ENCODE assay signal across 8 cellular contexts in the genomic region with DNA sequence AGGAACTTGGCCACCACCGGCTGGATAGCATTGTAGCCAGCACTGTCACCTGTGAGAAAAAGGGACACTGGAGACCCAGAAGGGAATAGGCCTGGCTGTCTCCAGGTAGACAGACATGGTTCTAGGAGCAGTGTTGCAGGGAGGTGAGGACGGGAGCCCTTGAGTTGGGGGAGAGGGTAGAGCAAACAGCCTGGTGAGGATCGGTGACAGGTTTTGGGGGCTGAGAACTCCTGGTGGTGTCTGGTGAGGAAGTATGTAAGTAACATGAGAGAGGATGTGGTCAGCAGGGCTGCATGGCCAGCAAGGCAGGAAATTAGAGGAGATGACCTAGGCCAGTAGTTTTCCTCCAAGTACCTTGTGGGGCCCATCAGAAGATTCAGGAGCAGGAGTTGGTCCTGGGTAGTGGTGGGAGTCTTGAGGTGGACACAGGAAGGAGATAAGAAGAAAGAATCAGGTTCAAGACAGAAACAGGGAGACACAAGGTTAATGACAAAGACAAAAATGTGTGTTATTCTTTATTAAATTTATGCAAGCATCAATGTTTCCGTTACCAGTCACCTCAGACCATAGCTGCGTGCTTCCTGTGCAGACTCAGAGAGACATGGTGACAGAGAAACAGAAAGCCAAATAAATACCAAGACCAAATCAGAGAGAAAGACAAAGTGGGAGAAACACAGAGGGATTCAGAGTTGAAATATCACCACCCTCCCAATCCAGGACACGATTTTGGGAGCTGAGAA. TPM values are rescaled to one million over a fixed set of nuclear protein-coding genes. Genes with fewer than 3 reads are reported as not detected.
DNase-seq lines count a peak whose midpoint lies in the region; ATAC-seq and TF ChIP-seq lines count a peak whose summit lies in the region.

ARHGAP9 (minus strand) TSS at position 491 of the 740 bp plus-strand sequence; CDS start at position 31, 460 bp downstream.

- DNase-seq in GM13977 (ENCODE audit: low spot score), result peak; percentile 76
- DNase-seq in activated naive CD4-positive, alpha-beta T cell treated with anti-CD3 and anti-CD28 coated beads for 36 hours, result peak; percentile 74
- peak; percentile 76 for DNase-seq in naive B cell
- DNase-seq in DMS79 treated with DMSO at 0.1 percent for 48 hours (lab: John Stamatoyannopoulos, UW), result no peak
- DNase-seq in SW 1271 (lab: John Stamatoyannopoulos, UW), result no peak
- no peak for DNase-seq in tibial artery

- TF ChIP-seq CTCF in GM13977 (IDR thresholded peaks at IDR 0.05; ENCODE audit: extremely low read depth, insufficient read depth, missing control alignments), result no peak
- no peak for TF ChIP-seq CTCF in tibial artery (IDR thresholded peaks at IDR 0.05)

- peaks cover 0 to 51% of the 10 kb centered on the region in 2 donors for H3K27me3 ChIP-seq in tibial artery

- H3K4me3 Mint-ChIP-seq in activated naive CD4-positive, alpha-beta T cell treated with anti-CD3 and anti-CD28 coated beads for 36 hours, result peak within 1 kb of the TSS; percentile 84
- peak within 1 kb of the TSS; percentile 86 to 100 (median 99) for H3K4me3 Mint-ChIP-seq in naive B cell

- in situ Hi-C loops in GM13977 (cut with MboI; ENCODE audit: low pct_unique_long_range_greater_than_20kb, low sequenced_read_pairs, unreplicated experiment), result no loop called here

- H3K27ac ChIP-seq in tibial artery, result no peak within 1 kb of the TSS

- ATAC-seq in HG03520 (IDR thresholded peaks at IDR 0.05; ENCODE audit: unreplicated experiment) (peak; percentile 48), naive B cell (ENCODE audit: low read depth in 2 of 2) (peak; percentile 70 to 75), GM19324 (IDR thresholded peaks at IDR 0.05; ENCODE audit: low FRiP score, unreplicated experiment) (no peak)

- no peak within 1 kb of the TSS for H3K4me3 ChIP-seq in tibial artery

- H3K9me3 Mint-ChIP-seq in activated naive CD4-positive, alpha-beta T cell treated with anti-CD3 and anti-CD28 coated beads for 36 hours, result no peaks in the 10 kb centered on the region
- no peaks in the 10 kb centered on the region for H3K9me3 Mint-ChIP-seq in naive B cell

- H3K36me3 Mint-ChIP-seq in activated naive CD4-positive, alpha-beta T cell treated with anti-CD3 and anti-CD28 coated beads for 36 hours (ENCODE audit: low read depth), result peaks cover 48% of the 10 kb centered on the region
- H3K36me3 Mint-ChIP-seq in naive B cell, result peaks cover 3 to 5% of the 10 kb centered on the region in 2 donors

- intact Hi-C loops in activated naive CD4-positive, alpha-beta T cell treated with anti-CD3 and anti-CD28 coated beads for 36 hours (cut with micrococcal nuclease), result loop anchor here (1.0 to 5.0 kb wide), 6 partner anchors 68 to 842 kb away; partner anchors contain the start of genes DCTN2, NAB2 and TSPAN31
- intact Hi-C loops in tibial artery (cut with DNase I; ENCODE audit: low total_unique reads), result loop anchor here (10.0 kb wide), 1 partner anchor 145 kb away; no protein-coding TSS in a partner anchor

- no peaks in the 10 kb centered on the region for H3K36me3 ChIP-seq in tibial artery

- H3K27me3 Mint-ChIP-seq in activated naive CD4-positive, alpha-beta T cell treated with anti-CD3 and anti-CD28 coated beads for 36 hours (ENCODE audit: low read depth), result no peaks in the 10 kb centered on the region
- H3K27me3 Mint-ChIP-seq in naive B cell, result no peaks in the 10 kb centered on the region

- no peaks in the 10 kb centered on the region for H3K9me3 ChIP-seq in tibial artery

- peaks cover 0 to 19% (median 14%) of the 10 kb centered on the region in 4 donors for H3K4me1 ChIP-seq in tibial artery

- H3K4me1 Mint-ChIP-seq in activated naive CD4-positive, alpha-beta T cell treated with anti-CD3 and anti-CD28 coated beads for 36 hours (ENCODE audit: low read depth), result peaks cover 59% of the 10 kb centered on the region
- H3K4me1 Mint-ChIP-seq in naive B cell, result peaks cover 69 to 75% (median 75%) of the 10 kb centered on the region in 3 donors

- H3K27ac Mint-ChIP-seq in activated naive CD4-positive, alpha-beta T cell treated with anti-CD3 and anti-CD28 coated beads for 36 hours, result peak within 1 kb of the TSS; percentile 99
- H3K27ac Mint-ChIP-seq in naive B cell, result peak within 1 kb of the TSS; percentile 97 to 99 (median 99)

- CTCF ChIA-PET in activated naive CD4-positive, alpha-beta T cell treated with anti-CD3 and anti-CD28 coated beads for 36 hours (lab: Charles Lee), result interaction anchor here (0.9 to 10.2 kb wide), 4 partner anchors 11 to 250 kb away, joined by 3 to 207 read pairs (median 4); partner anchors contain the start of genes GLI1 and SHMT2

RNA-seq across cellular contexts. Expression of gene ARHGAP9, which starts in this region (rescaled TPM):
- 10 to 100 TPM; 95.9 to 97.9 TPM for total RNA-seq in activated naive CD4-positive, alpha-beta T cell treated with anti-CD3 and anti-CD28 coated beads for 36 hours
- 100 to 1,000 TPM; 152 to 231 (median 164) TPM for polyA plus RNA-seq in naive B cell (ENCODE audit: low read depth in 6 of 6)

Comparison
In these comparisons a context has a peak if more than half of its experiments do, and no peak if none do; other contexts are left out.
1. DNase-seq: peak in GM13977 (single experiment), activated naive CD4-positive, alpha-beta T cell treated with anti-CD3 and anti-CD28 coated beads for 36 hours (single experiment) and naive B cell (single experiment); none in DMS79 treated with DMSO at 0.1 percent for 48 hours (single experiment), SW 1271 (0 of 2) and tibial artery (0 of 2).